In the genomic region with DNA sequence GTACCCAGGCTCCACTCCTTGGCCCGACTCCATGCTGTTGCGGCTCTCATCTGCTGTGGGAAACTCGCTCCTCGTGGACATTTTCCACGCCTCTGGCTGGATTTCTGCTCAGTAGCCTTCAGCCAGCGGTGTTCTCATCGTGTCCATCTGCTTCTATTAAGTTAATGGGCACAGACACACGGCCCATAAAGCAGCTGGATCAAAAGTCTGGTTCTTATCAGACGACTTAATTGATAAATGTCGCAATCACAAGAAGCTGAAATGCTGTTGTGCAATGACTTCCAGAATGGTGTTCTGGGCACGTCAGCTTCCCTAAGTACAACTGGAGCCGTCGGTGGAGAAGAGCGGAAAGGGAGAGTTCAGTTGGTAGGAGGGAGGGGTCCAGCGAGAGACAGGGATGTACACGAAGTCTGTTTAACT, we compare ENCODE assay signal across 9 cellular contexts.
DNase-seq lines count a peak whose midpoint lies in the region; ATAC-seq, FAIRE-seq and TF ChIP-seq lines count a peak whose summit lies in the region.
"Had no signal": no experiment of that assay in that cellular context is flagged by ENCODE, and none has a peak within 500 bp of the region (broad histone marks: within the 10 kb centered on the region; RNA-seq: fewer than 3 reads in every experiment).

No MANE protein-coding gene starts in this region.

- TF ChIP-seq POLR2A in GM12892 (IDR thresholded peaks at IDR 0.05; ENCODE audit: low read depth, low read length) = 0 out of 2 replicates have a peak, but pooled peaks have one; percentile 18

- DNase-seq in GM12892 (ENCODE audit: insufficient read length) (no peak), RWPE1 (ENCODE audit: low spot score) (no peak), fibroblast of mammary gland (ENCODE audit: low read depth) (peak; percentile 97), small intestine (peak; percentile 92), GM10266 (ENCODE audit: extremely low spot score) (no peak)
- no peak for DNase-seq in stimulated activated CD4-positive, alpha-beta T cell treated with anti-CD3 and anti-CD28 coated beads, Interleukin-4, amount 100 ng/mL, for 24 hours
- DNase-seq: NCI-H510A, nucleus accumbens had no signal

- 18 to 45% (median 32%) methylated on average over 16 of the region's 16 CpGs for WGBS in small intestine, 3 donors

- no peaks in the 10 kb centered on the region for H3K36me3 ChIP-seq in small intestine (ENCODE audit: control insufficient read depth in 2 of 2, insufficient read depth in 2 of 2, low read length in 2 of 2)

- POLR2A ChIA-PET in RWPE1 (lab: Yijun Ruan, JAX; ENCODE audit: low non-redundant PET) = no interaction called here

- no peaks in the 10 kb centered on the region for H3K9me3 ChIP-seq in small intestine (ENCODE audit: control insufficient read depth, low read depth)

- no peak for ATAC-seq in GM18502 (IDR thresholded peaks at IDR 0.05; ENCODE audit: poor library complexity, unreplicated experiment)

- FAIRE-seq in GM12892 (lab: Jason Lieb, UNC) (peak; percentile 21), small intestine (lab: Jason Lieb, UNC) (no peak)

- H3K4me3 ChIP-seq in fibroblast of mammary gland (ENCODE audit: control insufficient read depth, low read depth, low read length) (peak overlapping the region; percentile 1), small intestine (ENCODE audit: low read depth in 1 of 2, low read length in 2 of 2) (no peak overlapping the region)

- CTCF ChIA-PET in RWPE1 (lab: Yijun Ruan, JAX) = no interaction called here

- H3K27ac ChIP-seq in RWPE1 = peak overlapping the region; percentile 49
- H3K27ac ChIP-seq in small intestine (ENCODE audit: low read depth in 1 of 2, low read length in 1 of 2) = peak overlapping the region in 1 of 2 donors; percentile 77

- H3K4me1 ChIP-seq in small intestine (ENCODE audit: control insufficient read depth in 2 of 2, insufficient read depth in 1 of 2, low read depth in 1 of 2, low read length in 1 of 2) = peaks cover 2 to 3% of the 10 kb centered on the region in 2 donors

- no peaks in the 10 kb centered on the region for H3K27me3 ChIP-seq in small intestine (ENCODE audit: control insufficient read depth in 2 of 2, insufficient read depth in 2 of 2, low read length in 2 of 2)

- TF ChIP-seq CTCF in RWPE1 (conservative IDR thresholded peaks at IDR 0.05; ENCODE audit: low read depth) (no peak), fibroblast of mammary gland (conservative IDR thresholded peaks at IDR 0.05; ENCODE audit: control insufficient read depth, insufficient read depth, low read depth, low read length) (no peak), GM10266 (IDR thresholded peaks at IDR 0.05; ENCODE audit: control insufficient read depth, insufficient read depth, low read depth, missing control alignments) (no peak)

Comparison
In these comparisons a context has a peak if more than half of its experiments do, and no peak if none do; other contexts are left out.
1. DNase-seq: peak in fibroblast of mammary gland (single experiment) and small intestine (single experiment); none in GM12892 (single experiment), RWPE1 (single experiment), stimulated activated CD4-positive, alpha-beta T cell treated with anti-CD3 and anti-CD28 coated beads, Interleukin-4, amount 100 ng/mL, for 24 hours (single experiment) and GM10266 (single experiment).